ENCODE assay signal across 8 cellular contexts in the genomic region with DNA sequence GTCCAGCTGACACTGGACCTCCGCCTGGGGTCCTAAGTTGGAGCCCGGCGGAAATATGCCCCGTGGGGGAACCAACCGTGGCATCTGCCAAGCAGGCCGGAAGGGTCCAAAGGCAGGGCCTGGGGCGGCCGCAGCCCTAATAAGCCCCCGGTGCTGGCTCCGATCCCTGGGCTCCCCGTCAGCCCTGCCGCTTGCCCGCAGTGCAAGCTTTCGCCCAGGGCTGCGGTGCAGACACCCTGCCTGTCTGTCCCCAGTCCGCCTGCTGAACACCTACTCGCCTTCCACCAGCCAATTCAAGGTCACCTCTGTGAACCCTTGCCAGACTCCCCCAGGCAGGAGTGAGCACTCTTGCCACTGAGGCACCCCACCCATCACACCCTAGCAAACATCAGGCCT. TPM values are rescaled to one million over a fixed set of nuclear protein-coding genes. Genes with fewer than 3 reads are reported as not detected.
DNase-seq lines count a peak whose midpoint lies in the region; ATAC-seq and TF ChIP-seq lines count a peak whose summit lies in the region.

No MANE protein-coding gene starts in this region.

- H3K4me3 ChIP-seq in RWPE2 (ENCODE audit: severe bottlenecking) (peak overlapping the region; percentile 50), esophagus muscularis mucosa (peak overlapping the region; percentile 77 to 93 (median 83)), neural cell (ENCODE audit: low read length) (peak overlapping the region; percentile 62)

- 21% methylated on average over 4 of the region's 17 CpGs for whole genome bisulfite sequencing in esophagus muscularis mucosa

- DNase-seq in RWPE2 (ENCODE audit: low spot score) (peak; percentile 45), esophagus muscularis mucosa (ENCODE audit: extremely low spot score) (no peak), G401 (ENCODE audit: low spot score) (no peak), DMS53 treated with DMSO at 0.1 percent for 48 hours (lab: John Stamatoyannopoulos, UW; ENCODE audit: unreplicated experiment) (no peak)
- DNase-seq in NK-92 treated with Interleukin-12 subunit alpha and Interleukin-12 subunit beta, amount 100 ng/mL, for 24 hours (lab: John Stamatoyannopoulos, UW), result no peak

- H3K27me3 ChIP-seq in RWPE2 (ENCODE audit: insufficient read depth, poor library complexity, severe bottlenecking) (no peaks in the 10 kb centered on the region), esophagus muscularis mucosa (no peaks in the 10 kb centered on the region), neural cell (ENCODE audit: insufficient read depth, low read depth, low read length) (peaks cover 31% of the 10 kb centered on the region)

- no peaks in the 10 kb centered on the region for H3K9me3 ChIP-seq in RWPE2 (ENCODE audit: severe bottlenecking)
- no peaks in the 10 kb centered on the region for H3K9me3 ChIP-seq in esophagus muscularis mucosa
- no peaks in the 10 kb centered on the region for H3K9me3 ChIP-seq in neural cell (ENCODE audit: low read length)

- ATAC-seq in RWPE2 (ENCODE audit: low read depth) (no peak), GM21825 (IDR thresholded peaks at IDR 0.05; ENCODE audit: unreplicated experiment) (no peak)

- no peaks in the 10 kb centered on the region for H4K20me1 ChIP-seq in neural cell (ENCODE audit: insufficient read depth)

- peaks cover 26% of the 10 kb centered on the region for H3K36me3 ChIP-seq in RWPE2 (ENCODE audit: low read depth)
- peaks cover 0 to 20% (median 14%) of the 10 kb centered on the region in 4 donors for H3K36me3 ChIP-seq in esophagus muscularis mucosa
- no peaks in the 10 kb centered on the region for H3K36me3 ChIP-seq in neural cell (ENCODE audit: insufficient read depth, low read length)

- H3F3A ChIP-seq in neural cell (ENCODE audit: insufficient read depth, low read length, poor library complexity, severe bottlenecking), result no peaks in the 10 kb centered on the region

- H2AFZ ChIP-seq in neural cell (ENCODE audit: low read depth, low read length), result no peak overlapping the region

- H3K27ac ChIP-seq in C4-2B, result peak overlapping the region; percentile 74
- peak overlapping the region; percentile 56 for H3K27ac ChIP-seq in RWPE2 (ENCODE audit: poor library complexity, severe bottlenecking)
- H3K27ac ChIP-seq in esophagus muscularis mucosa (replicated peaks in 1 of 4), result peak overlapping the region; percentile 87 to 93 (median 90)
- H3K27ac ChIP-seq in neural cell (ENCODE audit: low read length), result no peak overlapping the region

- no peak for TF ChIP-seq RAD21 in neural cell (conservative IDR thresholded peaks at IDR 0.05)

- TF ChIP-seq EP300 in esophagus muscularis mucosa (IDR thresholded peaks at IDR 0.05), result no peak
- TF ChIP-seq EP300 in neural cell (conservative IDR thresholded peaks at IDR 0.05; ENCODE audit: poor library complexity, severe bottlenecking), result no peak

- H3K4me2 ChIP-seq in neural cell (ENCODE audit: low read length), result no peak overlapping the region

- no peaks in the 10 kb centered on the region for H3K9me2 ChIP-seq in neural cell (ENCODE audit: insufficient read depth, low read length)

- peak overlapping the region; percentile 18 for H3K9ac ChIP-seq in neural cell (ENCODE audit: low read length)

- no peak for TF ChIP-seq POLR2A in esophagus muscularis mucosa (IDR thresholded peaks at IDR 0.05; ENCODE audit: low read depth)

- no peaks in the 10 kb centered on the region for H3K79me2 ChIP-seq in neural cell (replicated peaks; ENCODE audit: insufficient read depth, low read length)

- intact Hi-C loops in esophagus muscularis mucosa (cut with DNase I), result loop anchor here (2.0 kb wide), 3 partner anchors 23 to 91 kb away; partner anchors contain the start of gene DNAJC25

- TF ChIP-seq CTCF in C4-2B (conservative IDR thresholded peaks at IDR 0.05), result no peak
- TF ChIP-seq CTCF in RWPE2 (IDR thresholded peaks at IDR 0.05; ENCODE audit: poor library complexity, severe bottlenecking), result no peak
- no peak for TF ChIP-seq CTCF in esophagus muscularis mucosa (IDR thresholded peaks at IDR 0.05)
- TF ChIP-seq CTCF in neural cell (IDR thresholded peaks at IDR 0.05; ENCODE audit: poor library complexity, severe bottlenecking), result no peak

- in situ Hi-C loops in G401 (cut with HindIII; ENCODE audit: low sequenced_read_pairs), result loop anchor here (5.0 kb wide), 1 partner anchor 87 kb away; no protein-coding TSS in a partner anchor

- peaks cover 7% of the 10 kb centered on the region for H3K4me1 ChIP-seq in RWPE2 (ENCODE audit: insufficient read depth, poor library complexity, severe bottlenecking)
- peaks cover 8 to 19% (median 10%) of the 10 kb centered on the region in 4 donors for H3K4me1 ChIP-seq in esophagus muscularis mucosa

TF ChIP-seq in neural cell, 6 proteins besides CTCF, POLR2A, EP300 and RAD21:
- TF ChIP-seq POLR2AphosphoS5 (IDR thresholded peaks at IDR 0.05), result no peak
- TF ChIP-seq EZH2 (IDR thresholded peaks at IDR 0.05; ENCODE audit: borderline replicate concordance, insufficient read depth, low read length, poor library complexity, severe bottlenecking), result no peak
- TF ChIP-seq SMC3 (conservative IDR thresholded peaks at IDR 0.05; ENCODE audit: poor library complexity), result no peak
- TF ChIP-seq, protein P1, sequence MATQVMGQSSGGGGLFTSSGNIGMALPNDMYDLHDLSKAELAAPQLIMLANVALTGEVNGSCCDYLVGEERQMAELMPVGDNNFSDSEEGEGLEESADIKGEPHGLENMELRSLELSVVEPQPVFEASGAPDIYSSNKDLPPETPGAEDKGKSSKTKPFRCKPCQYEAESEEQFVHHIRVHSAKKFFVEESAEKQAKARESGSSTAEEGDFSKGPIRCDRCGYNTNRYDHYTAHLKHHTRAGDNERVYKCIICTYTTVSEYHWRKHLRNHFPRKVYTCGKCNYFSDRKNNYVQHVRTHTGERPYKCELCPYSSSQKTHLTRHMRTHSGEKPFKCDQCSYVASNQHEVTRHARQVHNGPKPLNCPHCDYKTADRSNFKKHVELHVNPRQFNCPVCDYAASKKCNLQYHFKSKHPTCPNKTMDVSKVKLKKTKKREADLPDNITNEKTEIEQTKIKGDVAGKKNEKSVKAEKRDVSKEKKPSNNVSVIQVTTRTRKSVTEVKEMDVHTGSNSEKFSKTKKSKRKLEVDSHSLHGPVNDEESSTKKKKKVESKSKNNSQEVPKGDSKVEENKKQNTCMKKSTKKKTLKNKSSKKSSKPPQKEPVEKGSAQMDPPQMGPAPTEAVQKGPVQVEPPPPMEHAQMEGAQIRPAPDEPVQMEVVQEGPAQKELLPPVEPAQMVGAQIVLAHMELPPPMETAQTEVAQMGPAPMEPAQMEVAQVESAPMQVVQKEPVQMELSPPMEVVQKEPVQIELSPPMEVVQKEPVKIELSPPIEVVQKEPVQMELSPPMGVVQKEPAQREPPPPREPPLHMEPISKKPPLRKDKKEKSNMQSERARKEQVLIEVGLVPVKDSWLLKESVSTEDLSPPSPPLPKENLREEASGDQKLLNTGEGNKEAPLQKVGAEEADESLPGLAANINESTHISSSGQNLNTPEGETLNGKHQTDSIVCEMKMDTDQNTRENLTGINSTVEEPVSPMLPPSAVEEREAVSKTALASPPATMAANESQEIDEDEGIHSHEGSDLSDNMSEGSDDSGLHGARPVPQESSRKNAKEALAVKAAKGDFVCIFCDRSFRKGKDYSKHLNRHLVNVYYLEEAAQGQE (IDR thresholded peaks at IDR 0.05; ENCODE audit: borderline replicate concordance), result no peak
- TF ChIP-seq MXI1 (conservative IDR thresholded peaks at IDR 0.05; ENCODE audit: poor library complexity, severe bottlenecking), result no peak
- no peak for TF ChIP-seq TAF1 (IDR thresholded peaks at IDR 0.05; ENCODE audit: low read depth)

RNA-seq across cellular contexts. Expression of gene PTGR1, which starts 0.5 kb away (rescaled TPM):
- 10 to 100 TPM; 18.5 to 43.5 (median 35.9) TPM for total RNA-seq in esophagus muscularis mucosa
- polyA plus RNA-seq in neural cell, result 3.1 and 6.6 TPM in 2 replicates
- 2.9 and 3.4 TPM in 2 replicates for polyA minus RNA-seq in neural cell
- total RNA-seq in G401 (2014; rRNA removed; shearing (Covaris generic)), result 2.4 and 3.0 TPM in 2 replicates

RNA-seq across cellular contexts. Expression of gene DNAJC25, which starts 31.2 kb away (rescaled TPM):
- 10 to 100 TPM in 1 of 4 donors, 1 to 10 TPM in 3; 8.8 to 12.0 (median 9.5) TPM for total RNA-seq in esophagus muscularis mucosa
- polyA plus RNA-seq in neural cell, result 16.8 and 20.0 TPM in 2 replicates
- polyA minus RNA-seq in neural cell, result 6.8 and 10.8 TPM in 2 replicates
- total RNA-seq in G401 (2014; rRNA removed; shearing (Covaris generic)), result 8.7 and 11.4 TPM in 2 replicates
